Comparison of ENCODE assay signal across 21 cellular contexts in the genomic region with DNA sequence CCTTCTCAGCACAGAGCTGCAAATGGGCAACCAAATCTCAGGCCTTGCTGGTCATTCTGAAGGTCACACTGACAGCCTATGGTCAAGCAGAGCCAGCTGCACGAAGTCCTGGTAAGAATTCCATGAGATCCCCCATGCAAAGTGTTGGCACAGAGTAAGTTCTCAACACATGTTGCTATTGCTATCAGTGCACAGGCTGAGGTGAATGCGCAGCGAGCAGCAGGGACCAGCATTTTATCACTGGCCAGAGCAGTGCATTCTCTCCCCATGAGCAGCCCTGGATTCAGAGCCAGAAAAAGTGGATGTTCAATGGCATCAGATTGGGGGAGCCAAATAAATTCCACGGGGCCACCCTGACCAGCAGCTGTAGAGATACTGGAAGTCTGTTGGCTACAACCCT. TPM values are rescaled to one million over a fixed set of nuclear protein-coding genes. Genes with fewer than 3 reads are reported as not detected.
DNase-seq lines count a peak whose midpoint lies in the region; ATAC-seq and TF ChIP-seq lines count a peak whose summit lies in the region.
"Had no signal": no experiment of that assay in that cellular context is flagged by ENCODE, and none has a peak within 500 bp of the region (broad histone marks: within the 10 kb centered on the region; RNA-seq: fewer than 3 reads in every experiment).

No MANE protein-coding gene starts in this region.

- no peak overlapping the region for H3K4me3 Mint-ChIP-seq in activated CD8-positive, alpha-beta T cell treated with anti-CD3 and anti-CD28 coated beads, Interleukin-2, amount 10 ng/mL, durations not matched to agents 7 days and 5 days
- H3K4me3 Mint-ChIP-seq in activated CD8-positive, alpha-beta T cell treated with anti-CD3 and anti-CD28 coated beads for 36 hours: no peak overlapping the region
- H3K4me3 Mint-ChIP-seq: B cell; CD4-positive, CD25-positive, alpha-beta regulatory T cell; CD8-positive, alpha-beta T cell; GM23338; HFFc6 had no signal

- peak overlapping the region; percentile 57 for H3K14ac ChIP-seq in trophoblast cell (ENCODE audit: low read length)

- intact Hi-C loops in activated CD8-positive, alpha-beta T cell treated with anti-CD3 and anti-CD28 coated beads for 36 hours (cut with micrococcal nuclease): no loop called here
- intact Hi-C loops in mammary epithelial cell (cut with micrococcal nuclease): no loop called here
- intact Hi-C loops in breast epithelium (cut with DNase I; ENCODE audit: low total_unique reads): no loop called here

- H3K27me3 Mint-ChIP-seq in activated CD8-positive, alpha-beta T cell treated with anti-CD3 and anti-CD28 coated beads, Interleukin-2, amount 10 ng/mL, durations not matched to agents 7 days and 5 days (ENCODE audit: low read depth): peaks cover 2% of the 10 kb centered on the region
- no peaks in the 10 kb centered on the region for H3K27me3 Mint-ChIP-seq in activated CD8-positive, alpha-beta T cell treated with anti-CD3 and anti-CD28 coated beads for 36 hours
- H3K27me3 Mint-ChIP-seq: B cell had no signal

- H3K4me1 ChIP-seq in mammary epithelial cell (ENCODE audit: insufficient read depth, low read length) (peaks cover 14% of the 10 kb centered on the region), breast epithelium (no peaks in the 10 kb centered on the region), lung (ENCODE audit: control insufficient read depth in 2 of 2, insufficient read depth in 2 of 2, low read length in 2 of 2) (no peaks in the 10 kb centered on the region), trophoblast cell (ENCODE audit: control insufficient read depth in 1 of 2, insufficient read depth in 2 of 2, low read length in 2 of 2) (peaks cover 0 to 5% of the 10 kb centered on the region in 2 experiments)
- H3K4me1 ChIP-seq: HAP-1 had no signal

- H3K18ac ChIP-seq in trophoblast cell (ENCODE audit: low read length): no peak overlapping the region

- H3K23ac ChIP-seq in trophoblast cell (ENCODE audit: low read length): no peak overlapping the region

- ATAC-seq in activated CD8-positive, alpha-beta T cell treated with anti-CD3 and anti-CD28 coated beads, Interleukin-2, amount 10 ng/mL, durations not matched to agents 7 days and 5 days: no peak
- no peak for ATAC-seq in activated CD8-positive, alpha-beta T cell treated with anti-CD3 and anti-CD28 coated beads for 36 hours
- ATAC-seq in lung (ENCODE audit: insufficient read depth, low FRiP score): no peak
- ATAC-seq: CD8-positive, alpha-beta T cell; GM23338 had no signal

- no peak overlapping the region for H2AK5ac ChIP-seq in trophoblast cell (ENCODE audit: low read length)

- peak overlapping the region; percentile 71 for H2BK120ac ChIP-seq in trophoblast cell (ENCODE audit: insufficient read depth, low read length, poor library complexity)

- H3K9me3 ChIP-seq in mammary epithelial cell (replicated peaks; ENCODE audit: insufficient read depth, low read length) (peaks cover 7% of the 10 kb centered on the region), breast epithelium (no peaks in the 10 kb centered on the region), lung (ENCODE audit: control insufficient read depth in 2 of 2, insufficient read depth in 1 of 2, low read length in 1 of 2) (peaks cover 0 to 4% of the 10 kb centered on the region in 2 donors), trophoblast cell (ENCODE audit: insufficient read depth, low read depth, low read length) (peaks cover 1% of the 10 kb centered on the region)
- H3K9me3 ChIP-seq: HAP-1 had no signal

- H4K8ac ChIP-seq in trophoblast cell (ENCODE audit: low read depth, low read length): peak overlapping the region; percentile 10

- no TSS peak for BruUV-seq in mammary epithelial cell (replicated peaks; lab: Mats Ljungman, UMichigan)

- DNase-seq in activated CD8-positive, alpha-beta T cell treated with anti-CD3 and anti-CD28 coated beads, Interleukin-2, amount 10 ng/mL, durations not matched to agents 7 days and 5 days: peak; percentile 14
- DNase-seq in activated CD8-positive, alpha-beta T cell treated with anti-CD3 and anti-CD28 coated beads for 36 hours: no peak
- DNase-seq in mammary epithelial cell: no peak
- no peak for DNase-seq in breast epithelium (ENCODE audit: low spot score in 2 of 2)
- peak; percentile 14 for DNase-seq in lung (ENCODE audit: low spot score)
- peak in 1 of 2 donors; percentile 70 for DNase-seq in trophoblast cell
- no peak for DNase-seq in COLO668 (lab: John Stamatoyannopoulos, UW; ENCODE audit: unreplicated experiment)
- DNase-seq in mesenteric fat pad (ENCODE audit: low spot score): no peak
- DNase-seq: CD4-positive, CD25-positive, alpha-beta regulatory T cell; CD8-positive, alpha-beta T cell; DMS 273 treated with DMSO at 0.1 percent for 48 hours; DMS79; EL; GDM1; HFFc6 had no signal

- H3K79me2 ChIP-seq in mammary epithelial cell (ENCODE audit: insufficient read depth, low read length): no peaks in the 10 kb centered on the region
- H3K79me2 ChIP-seq in trophoblast cell (ENCODE audit: control insufficient read depth, insufficient read depth, low read length, poor library complexity): no peaks in the 10 kb centered on the region

- CTCF ChIA-PET in activated CD8-positive, alpha-beta T cell treated with anti-CD3 and anti-CD28 coated beads, Interleukin-2, amount 10 ng/mL, durations not matched to agents 7 days and 5 days (lab: Charles Lee): interaction anchor here (1.5 to 8.0 kb wide), 3 partner anchors 12 to 111 kb away, joined by 3 to 225 read pairs (median 18); no protein-coding TSS in a partner anchor
- CTCF ChIA-PET in activated CD8-positive, alpha-beta T cell treated with anti-CD3 and anti-CD28 coated beads for 36 hours (lab: Charles Lee): interaction anchor here (0.7 to 17.4 kb wide), 3 partner anchors 16 to 112 kb away, joined by 3 to 304 read pairs (median 59); no protein-coding TSS in a partner anchor
- CTCF ChIA-PET in mammary epithelial cell (lab: Charles Lee; ENCODE audit: low non-redundant PET): no interaction called here

- POLR2A ChIA-PET in activated CD8-positive, alpha-beta T cell treated with anti-CD3 and anti-CD28 coated beads, Interleukin-2, amount 10 ng/mL, durations not matched to agents 7 days and 5 days (lab: Charles Lee): no interaction called here
- POLR2A ChIA-PET in activated CD8-positive, alpha-beta T cell treated with anti-CD3 and anti-CD28 coated beads for 36 hours (lab: Charles Lee): no interaction called here

- no peak overlapping the region for H2BK12ac ChIP-seq in trophoblast cell (ENCODE audit: low read length)

- H3K27ac ChIP-seq in mammary epithelial cell (ENCODE audit: insufficient read depth, low read depth, low read length) (no peak overlapping the region), breast epithelium (no peak overlapping the region), lung (ENCODE audit: low read depth in 1 of 2, low read length in 1 of 2) (no peak overlapping the region), trophoblast cell (ENCODE audit: low read depth, low read length) (peak overlapping the region; percentile 54)
- H3K27ac ChIP-seq: 22Rv1, BLaER1, C4-2B had no signal

- in situ Hi-C loops in mammary epithelial cell (cut with MboI; ENCODE audit: low sequenced_read_pairs in 2 of 2): loop anchor here (10.0 to 25.0 kb wide), 2 partner anchors 110 to 353 kb away; a partner anchor contains a TSS

- peaks cover 5% of the 10 kb centered on the region for H3K79me1 ChIP-seq in trophoblast cell (ENCODE audit: low read length)

- H3K4me1 Mint-ChIP-seq in activated CD8-positive, alpha-beta T cell treated with anti-CD3 and anti-CD28 coated beads, Interleukin-2, amount 10 ng/mL, durations not matched to agents 7 days and 5 days (ENCODE audit: low read depth): peaks cover 33% of the 10 kb centered on the region
- H3K4me1 Mint-ChIP-seq in activated CD8-positive, alpha-beta T cell treated with anti-CD3 and anti-CD28 coated beads for 36 hours (ENCODE audit: low read depth): peaks cover 11% of the 10 kb centered on the region
- H3K4me1 Mint-ChIP-seq: GM23338 had no signal

- H3K4me3 ChIP-seq in mammary epithelial cell (replicated peaks in 1 of 3; ENCODE audit: insufficient read depth in 1 of 3, low read depth in 2 of 3, low read length in 3 of 3) (no peak overlapping the region), breast epithelium (no peak overlapping the region), lung (no peak overlapping the region), trophoblast cell (ENCODE audit: low read depth, low read length) (no peak overlapping the region)
- H3K4me3 ChIP-seq: BLaER1, GM23338, HAP-1 had no signal

- TF ChIP-seq CTCF in activated CD8-positive, alpha-beta T cell treated with anti-CD3 and anti-CD28 coated beads for 36 hours (IDR thresholded peaks at IDR 0.05): no peak
- TF ChIP-seq CTCF in mammary epithelial cell (conservative IDR thresholded peaks at IDR 0.05 in 1 of 2, IDR thresholded peaks at IDR 0.05 in 1 of 2; ENCODE audit: extremely low read depth in 1 of 2, insufficient read depth in 1 of 2, low read depth in 1 of 2, low read length in 2 of 2): no peak
- TF ChIP-seq CTCF in breast epithelium (IDR thresholded peaks at IDR 0.05): no peak
- TF ChIP-seq CTCF in lung (IDR thresholded peaks at IDR 0.05; ENCODE audit: control extremely low read depth, extremely low read depth): no peak

- no peaks in the 10 kb centered on the region for H3K27me3 ChIP-seq in mammary epithelial cell (ENCODE audit: insufficient read depth, low read length)
- no peaks in the 10 kb centered on the region for H3K27me3 ChIP-seq in breast epithelium
- H3K27me3 ChIP-seq in lung (ENCODE audit: control insufficient read depth, insufficient read depth): no peaks in the 10 kb centered on the region
- no peaks in the 10 kb centered on the region for H3K27me3 ChIP-seq in trophoblast cell (ENCODE audit: insufficient read depth, low read length)
- H3K27me3 ChIP-seq: BLaER1 had no signal

- peak overlapping the region; percentile 82 for H2BK5ac ChIP-seq in trophoblast cell (ENCODE audit: low read depth, low read length, poor library complexity)

- H3K36me3 Mint-ChIP-seq in activated CD8-positive, alpha-beta T cell treated with anti-CD3 and anti-CD28 coated beads, Interleukin-2, amount 10 ng/mL, durations not matched to agents 7 days and 5 days (ENCODE audit: low read depth): peaks cover 6% of the 10 kb centered on the region
- no peaks in the 10 kb centered on the region for H3K36me3 Mint-ChIP-seq in activated CD8-positive, alpha-beta T cell treated with anti-CD3 and anti-CD28 coated beads for 36 hours (ENCODE audit: low read depth)
- H3K36me3 Mint-ChIP-seq: CD4-positive, CD25-positive, alpha-beta regulatory T cell; CD8-positive, alpha-beta T cell had no signal

- no peak overlapping the region for H3K4ac ChIP-seq in trophoblast cell (ENCODE audit: low read depth, low read length)

- TF ChIP-seq POLR2A in breast epithelium (IDR thresholded peaks at IDR 0.05): no peak

- H3K4me2 ChIP-seq in mammary epithelial cell (ENCODE audit: insufficient read depth, low read depth, low read length): peak overlapping the region; percentile 1
- no peak overlapping the region for H3K4me2 ChIP-seq in trophoblast cell (ENCODE audit: low read length)
- H3K4me2 ChIP-seq: BLaER1, GM23338 had no signal

- H3K9me3 Mint-ChIP-seq in activated CD8-positive, alpha-beta T cell treated with anti-CD3 and anti-CD28 coated beads, Interleukin-2, amount 10 ng/mL, durations not matched to agents 7 days and 5 days (ENCODE audit: insufficient read depth): no peaks in the 10 kb centered on the region
- H3K9me3 Mint-ChIP-seq in activated CD8-positive, alpha-beta T cell treated with anti-CD3 and anti-CD28 coated beads for 36 hours: no peaks in the 10 kb centered on the region
- H3K9me3 Mint-ChIP-seq: CD8-positive, alpha-beta T cell; HFFc6 had no signal

- H3K9ac ChIP-seq in mammary epithelial cell (ENCODE audit: insufficient read depth, low read length) (no peak overlapping the region), trophoblast cell (ENCODE audit: low read length) (no peak overlapping the region)
- H3K9ac ChIP-seq: BLaER1 had no signal

- no peak overlapping the region for H4K12ac ChIP-seq in trophoblast cell (ENCODE audit: low read depth, low read length)

- peak overlapping the region; percentile 36 for H4K91ac ChIP-seq in trophoblast cell (ENCODE audit: low read depth, low read length)

- no peaks in the 10 kb centered on the region for H4K20me1 ChIP-seq in mammary epithelial cell (ENCODE audit: insufficient read depth, low read length)
- H4K20me1 ChIP-seq: BLaER1 had no signal

- WGBS in mammary epithelial cell (ENCODE audit: low coverage, missing lambda C conversion rate): 77% methylated on average over 4 of the region's 4 CpGs
- WGBS in lung, 2 donors: 92 to 97% methylated on average over 4 of the region's 4 CpGs
- WGBS in trophoblast cell (ENCODE audit: extremely low coverage, insufficient coverage, insufficient read length): no CpG with 5 or more reads among the region's 4 CpGs

- H3K36me3 ChIP-seq in mammary epithelial cell (ENCODE audit: insufficient read depth, low read length) (no peaks in the 10 kb centered on the region), breast epithelium (no peaks in the 10 kb centered on the region), lung (ENCODE audit: control insufficient read depth in 2 of 2, insufficient read depth in 2 of 2, low read length in 2 of 2) (no peaks in the 10 kb centered on the region), trophoblast cell (ENCODE audit: control insufficient read depth in 1 of 2, insufficient read depth in 2 of 2, low read length in 2 of 2) (no peaks in the 10 kb centered on the region)
- H3K36me3 ChIP-seq: BLaER1, HAP-1 had no signal

- no peak overlapping the region for H3K27ac Mint-ChIP-seq in activated CD8-positive, alpha-beta T cell treated with anti-CD3 and anti-CD28 coated beads, Interleukin-2, amount 10 ng/mL, durations not matched to agents 7 days and 5 days
- no peak overlapping the region for H3K27ac Mint-ChIP-seq in activated CD8-positive, alpha-beta T cell treated with anti-CD3 and anti-CD28 coated beads for 36 hours
- H3K27ac Mint-ChIP-seq: B cell; CD4-positive, CD25-positive, alpha-beta regulatory T cell; CD8-positive, alpha-beta T cell; GM23338; HFFc6 had no signal

- dilution Hi-C loops in mammary epithelial cell (cut with HindIII; ENCODE audit: low sequenced_read_pairs): no loop called here

- H2AFZ ChIP-seq in mammary epithelial cell (ENCODE audit: low read depth, low read length): peak overlapping the region; percentile 71
- H2AFZ ChIP-seq in trophoblast cell (ENCODE audit: insufficient read depth, low read length, poor library complexity): no peak overlapping the region
- H2AFZ ChIP-seq: GM23338 had no signal

RNA-seq across cellular contexts. Expression of a gene that starts 44.1 kb away (rescaled TPM):
- total RNA-seq in activated CD8-positive, alpha-beta T cell treated with anti-CD3 and anti-CD28 coated beads, Interleukin-2, amount 10 ng/mL, durations not matched to agents 7 days and 5 days: 10 to 100 TPM; 89.1 to 91.5 TPM
- 10 to 100 TPM; 81.0 to 81.1 TPM for total RNA-seq in activated CD8-positive, alpha-beta T cell treated with anti-CD3 and anti-CD28 coated beads for 36 hours
- total RNA-seq in mammary epithelial cell: 10 to 100 TPM; 13.2 to 92.0 TPM
- polyA plus RNA-seq in mammary epithelial cell: 10.6 TPM
- 21.7 TPM for polyA minus RNA-seq in mammary epithelial cell
- total RNA-seq in breast epithelium: 10 to 100 TPM; 24.0 to 41.6 (median 40.3) TPM
- 10 to 100 TPM; 52.7 to 62.7 TPM for total RNA-seq in lung
- polyA plus RNA-seq in lung: 10 to 100 TPM; 39.7 to 50.6 TPM
- polyA plus RNA-seq in trophoblast cell (2013): 225 and 236 TPM in 2 replicates
- 42.4 TPM for total RNA-seq in mesenteric fat pad

Comparison
In these comparisons a context has a peak if more than half of its experiments do, and no peak if none do; other contexts are left out.
1. DNase-seq: peak in activated CD8-positive, alpha-beta T cell treated with anti-CD3 and anti-CD28 coated beads, Interleukin-2, amount 10 ng/mL, durations not matched to agents 7 days and 5 days (single experiment) and lung (single experiment); none in activated CD8-positive, alpha-beta T cell treated with anti-CD3 and anti-CD28 coated beads for 36 hours (single experiment), mammary epithelial cell (single experiment), breast epithelium (0 of 2), COLO668 (single experiment) and mesenteric fat pad (single experiment).